In the genomic region with DNA sequence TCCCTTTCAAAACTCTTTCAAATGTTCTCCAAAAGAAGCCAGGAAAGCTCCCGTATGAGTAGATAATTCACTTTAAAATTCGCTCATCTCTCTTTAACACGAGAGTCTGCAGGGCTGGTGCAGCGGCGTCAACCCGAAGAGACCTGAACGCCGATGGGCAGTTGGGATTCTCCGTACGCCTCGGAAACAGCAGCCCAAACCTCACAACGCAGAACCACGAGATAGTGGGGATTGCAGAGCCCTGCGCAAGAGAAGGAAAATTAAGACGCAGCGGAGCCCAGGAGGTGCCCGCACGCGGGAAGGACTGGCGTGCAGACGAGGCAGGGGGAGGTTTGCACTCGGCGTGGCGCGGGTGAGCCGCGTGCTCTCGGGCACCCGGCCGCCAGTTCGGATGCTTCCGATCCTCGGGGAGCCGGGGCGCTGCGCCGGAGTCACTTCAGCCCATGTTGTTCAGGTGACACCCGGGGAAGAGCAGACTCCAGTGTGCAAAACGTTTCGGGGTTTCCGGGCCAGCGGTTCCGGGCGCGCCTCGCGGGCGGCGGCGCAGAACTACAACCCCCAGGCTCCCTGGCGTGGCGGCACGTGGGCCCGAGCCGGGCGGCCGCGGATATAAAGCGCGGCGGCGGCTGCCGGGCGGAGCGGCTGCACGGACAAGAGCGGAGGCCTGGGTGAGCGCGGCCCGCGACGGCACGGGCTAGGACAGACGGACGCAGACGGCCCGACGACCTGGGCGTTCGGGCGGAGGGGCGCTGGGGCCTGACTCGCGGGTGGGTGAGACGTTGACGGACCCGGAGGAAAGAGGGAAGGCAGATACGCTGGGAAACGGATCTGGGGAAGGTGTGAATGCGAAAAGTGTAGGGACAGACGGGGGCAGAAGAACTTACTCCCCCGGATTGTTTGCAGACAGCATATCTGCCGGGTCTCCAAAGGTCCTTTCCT, we compare ENCODE assay signal across 8 cellular contexts. TPM values are rescaled to one million over a fixed set of nuclear protein-coding genes. Genes with fewer than 3 reads are reported as not detected.
A peak's percentile ranks its signal among the peaks of the same experiment; 100 is the strongest.
DNase-seq lines count a peak whose midpoint lies in the region; ATAC-seq and TF ChIP-seq lines count a peak whose summit lies in the region.

A gene with protein sequence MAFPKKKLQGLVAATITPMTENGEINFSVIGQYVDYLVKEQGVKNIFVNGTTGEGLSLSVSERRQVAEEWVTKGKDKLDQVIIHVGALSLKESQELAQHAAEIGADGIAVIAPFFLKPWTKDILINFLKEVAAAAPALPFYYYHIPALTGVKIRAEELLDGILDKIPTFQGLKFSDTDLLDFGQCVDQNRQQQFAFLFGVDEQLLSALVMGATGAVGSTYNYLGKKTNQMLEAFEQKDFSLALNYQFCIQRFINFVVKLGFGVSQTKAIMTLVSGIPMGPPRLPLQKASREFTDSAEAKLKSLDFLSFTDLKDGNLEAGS (plus strand): TSS at position 636 of the 939 bp plus-strand sequence. CDS start 4,599 bp downstream, outside the sequence.

- no peaks in the 10 kb centered on the region for H3K9me3 Mint-ChIP-seq in Calu3 (ENCODE audit: low read depth, unreplicated experiment)
- H3K9me3 Mint-ChIP-seq in stimulated activated effector memory CD8-positive, alpha-beta T cell treated with anti-CD3 and anti-CD28 coated beads, Interleukin-12 subunit alpha, Interleukin-12 subunit beta, amount 100 ng/mL, for 72 hours: no peaks in the 10 kb centered on the region

- TF ChIP-seq CTCF in Calu3 (IDR thresholded peaks at IDR 0.05; ENCODE audit: unreplicated experiment): no peak
- no peak for TF ChIP-seq CTCF in OCI-LY7 (conservative IDR thresholded peaks at IDR 0.05; ENCODE audit: low read length)
- TF ChIP-seq CTCF in esophagus muscularis mucosa (IDR thresholded peaks at IDR 0.05): peak in 1 of 3 experiments; percentile 13

- H3K36me3 ChIP-seq in OCI-LY7 (ENCODE audit: insufficient read depth, low read length): no peaks in the 10 kb centered on the region
- H3K36me3 ChIP-seq in esophagus muscularis mucosa: peaks cover 0 to 8% (median 2%) of the 10 kb centered on the region in 4 donors

- H3K4me3 ChIP-seq in OCI-LY7 (ENCODE audit: low read depth, low read length, poor library complexity, severe bottlenecking) (peak within 1 kb of the TSS; percentile 67), esophagus muscularis mucosa (peak within 1 kb of the TSS; percentile 65 to 84 (median 72))

- H3K4me2 ChIP-seq in OCI-LY7 (ENCODE audit: low read length): peak within 1 kb of the TSS; percentile 83

- peak; percentile 56 for TF ChIP-seq POLR2A in esophagus muscularis mucosa (IDR thresholded peaks at IDR 0.05; ENCODE audit: low read depth)

- TF ChIP-seq EP300 in esophagus muscularis mucosa (IDR thresholded peaks at IDR 0.05): no peak

- peak within 1 kb of the TSS; percentile 71 for H3K27ac Mint-ChIP-seq in Calu3 (ENCODE audit: unreplicated experiment)
- H3K27ac Mint-ChIP-seq in stimulated activated effector memory CD8-positive, alpha-beta T cell treated with anti-CD3 and anti-CD28 coated beads, Interleukin-12 subunit alpha, Interleukin-12 subunit beta, amount 100 ng/mL, for 72 hours: peak within 1 kb of the TSS; percentile 84

- H3K9me3 ChIP-seq in OCI-LY7 (ENCODE audit: low read length) (no peaks in the 10 kb centered on the region), esophagus muscularis mucosa (no peaks in the 10 kb centered on the region)

- H3K4me3 Mint-ChIP-seq in Calu3 (ENCODE audit: low read depth, unreplicated experiment): peak within 1 kb of the TSS; percentile 88
- peak within 1 kb of the TSS; percentile 85 for H3K4me3 Mint-ChIP-seq in stimulated activated effector memory CD8-positive, alpha-beta T cell treated with anti-CD3 and anti-CD28 coated beads, Interleukin-12 subunit alpha, Interleukin-12 subunit beta, amount 100 ng/mL, for 72 hours

- peaks cover 13% of the 10 kb centered on the region for H3K36me3 Mint-ChIP-seq in Calu3 (ENCODE audit: insufficient read depth, unreplicated experiment)
- no peaks in the 10 kb centered on the region for H3K36me3 Mint-ChIP-seq in stimulated activated effector memory CD8-positive, alpha-beta T cell treated with anti-CD3 and anti-CD28 coated beads, Interleukin-12 subunit alpha, Interleukin-12 subunit beta, amount 100 ng/mL, for 72 hours

- H4K20me1 ChIP-seq in OCI-LY7 (ENCODE audit: insufficient read depth, low read length): no peaks in the 10 kb centered on the region

- H3K4me1 ChIP-seq in OCI-LY7 (ENCODE audit: insufficient read depth, low read length, poor library complexity, severe bottlenecking): peaks cover 17% of the 10 kb centered on the region
- peaks cover 6 to 19% (median 13%) of the 10 kb centered on the region in 4 donors for H3K4me1 ChIP-seq in esophagus muscularis mucosa

- peak; percentile 97 for ATAC-seq in GM21381 (IDR thresholded peaks at IDR 0.05; ENCODE audit: unreplicated experiment)
- peak; percentile 96 for ATAC-seq in stimulated activated effector memory CD8-positive, alpha-beta T cell treated with anti-CD3 and anti-CD28 coated beads, Interleukin-12 subunit alpha, Interleukin-12 subunit beta, amount 100 ng/mL, for 72 hours

- no peak within 1 kb of the TSS for H3K27ac ChIP-seq in OCI-LY7 (ENCODE audit: low read depth, low read length, poor library complexity, severe bottlenecking)
- peak within 1 kb of the TSS; percentile 73 to 86 (median 82) for H3K27ac ChIP-seq in esophagus muscularis mucosa (replicated peaks in 1 of 4)

- intact Hi-C loops in Calu3 (cut with micrococcal nuclease; ENCODE audit: unreplicated experiment) (no loop called here), OCI-LY7 (cut with micrococcal nuclease; ENCODE audit: unreplicated experiment) (loop anchor here (2.0 to 10.0 kb wide), 2 partner anchors 49 to 645 kb away; a partner anchor contains a TSS), esophagus muscularis mucosa (cut with DNase I) (loop anchor here (10.0 kb wide), 1 partner anchor 345 kb away; no protein-coding TSS in a partner anchor)

- POLR2A ChIA-PET in OCI-LY7 (lab: Charles Lee): interaction anchor here (0.7 to 3.6 kb wide), 16 partner anchors 12 to 201 kb away, joined by 3 to 17 read pairs (median 4); a partner anchor contains a TSS

- 1% methylated on average over 48 of the region's 93 CpGs for WGBS in esophagus muscularis mucosa

- CTCF ChIA-PET in Calu3 (lab: Charles Lee) (interaction anchor here (1.0 kb wide), 1 partner anchor 186 kb away, joined by 3 read pairs; no protein-coding TSS in a partner anchor), OCI-LY7 (lab: Charles Lee; ENCODE audit: unreplicated experiment) (interaction anchor here (0.8 to 8.1 kb wide), 2 partner anchors 192 to 201 kb away, joined by 4 to 189 read pairs; no protein-coding TSS in a partner anchor)

- H3K27me3 ChIP-seq in esophagus muscularis mucosa: no peaks in the 10 kb centered on the region

- peak; percentile 87 for DNase-seq in Calu3
- DNase-seq in HUDEP-2 (lab: John Stamatoyannopoulos, UW; ENCODE audit: unreplicated experiment in 76 of 76): peak in 73 of 76 experiments; percentile 25 to 88 (median 74)
- peak; percentile 86 for DNase-seq in OCI-LY7 (ENCODE audit: low spot score)
- peak; percentile 88 for DNase-seq in activated T-cell treated with anti-CD3 and anti-CD28 coated beads, Interleukin-2, amount 50 U/mL, for 1 hour
- DNase-seq in esophagus muscularis mucosa (ENCODE audit: extremely low spot score): peak; percentile 95
- DNase-seq in myocyte (ENCODE audit: low read depth): peak; percentile 84
- peak; percentile 75 to 89 for DNase-seq in stimulated activated effector memory CD8-positive, alpha-beta T cell treated with anti-CD3 and anti-CD28 coated beads, Interleukin-12 subunit alpha, Interleukin-12 subunit beta, amount 100 ng/mL, for 72 hours (ENCODE audit: low spot score in 2 of 2)

- H2AFZ ChIP-seq in OCI-LY7 (ENCODE audit: low read length): peak within 1 kb of the TSS; percentile 97

- no peaks in the 10 kb centered on the region for H3K79me2 ChIP-seq in OCI-LY7 (ENCODE audit: insufficient read depth, low read depth, low read length)

- no peaks in the 10 kb centered on the region for H3K9me2 ChIP-seq in OCI-LY7 (ENCODE audit: insufficient read depth, low read length)

- H3K4me1 Mint-ChIP-seq in Calu3 (ENCODE audit: low read depth, unreplicated experiment): no peaks in the 10 kb centered on the region
- peaks cover 18% of the 10 kb centered on the region for H3K4me1 Mint-ChIP-seq in stimulated activated effector memory CD8-positive, alpha-beta T cell treated with anti-CD3 and anti-CD28 coated beads, Interleukin-12 subunit alpha, Interleukin-12 subunit beta, amount 100 ng/mL, for 72 hours

- BruUV-seq in Calu3 (replicated peaks; lab: Mats Ljungman, UMichigan): no TSS peak
- no TSS peak for BruUV-seq in OCI-LY7 (replicated peaks; lab: Mats Ljungman, UMichigan)

- H3K27me3 Mint-ChIP-seq in Calu3 (ENCODE audit: unreplicated experiment): peaks cover 34% of the 10 kb centered on the region

RNA-seq across cellular contexts. Expression of the gene that starts here (rescaled TPM):
- total RNA-seq in Calu3 (2022): 5.0 and 6.9 TPM in 2 replicates
- total RNA-seq in OCI-LY7 (2014; rRNA removed; shearing (Covaris generic)): 2.2 and 4.1 TPM in 2 replicates
- total RNA-seq in OCI-LY7 (2022): 6.3 and 7.0 TPM in 2 replicates
- total RNA-seq in esophagus muscularis mucosa: 1 to 10 TPM; 4.6 to 7.2 (median 6.6) TPM
- total RNA-seq in myocyte: 2.2 and 3.6 TPM in 2 replicates
- polyA plus RNA-seq in myocyte (2012): 1.3 TPM
